In genomic region chrX:43655961-43656494, GRCh38 we compare ENCODE assay signal across 1 cellular context.
TF ChIP-seq lines count a peak whose summit lies in the region.

Gene MAOA (plus strand): TSS chrX:43656299. CDS start chrX:43656342, 43 bp downstream.

TF ChIP-seq in HepG2, 621 proteins besides CTCF, POLR2A, EP300 and RAD21 (continued from another document):
- TF ChIP-seq TFAP4 (IDR thresholded peaks at IDR 0.05; ENCODE audit: borderline replicate concordance, low read depth), result peak; percentile 91
- 0 out of 2 replicates have a peak, but pooled peaks have one; percentile 19 for TF ChIP-seq KAT8 (CRISPR knock-in tag; IDR thresholded peaks at IDR 0.05)
- peak; percentile 70; the same call in 1 of the 2 replicates for TF ChIP-seq SIN3A (IDR thresholded peaks at IDR 0.05; ENCODE audit: borderline replicate concordance, low read depth, low read length)
